18 cellular contexts compared by ENCODE assay signal in genomic region chr1:78291872-78292271, GRCh38.
DNase-seq lines count a peak whose midpoint lies in the region; ATAC-seq, FAIRE-seq and TF ChIP-seq lines count a peak whose summit lies in the region.
"Had no signal": no experiment of that assay in that cellular context is flagged by ENCODE, and none has a peak within 500 bp of the region (broad histone marks: within the 10 kb centered on the region; RNA-seq: fewer than 3 reads in every experiment).

No MANE protein-coding gene starts in this region.

- H3K27me3 ChIP-seq in breast epithelium (no peaks in the 10 kb centered on the region), mammary epithelial cell (ENCODE audit: insufficient read depth, low read length) (no peaks in the 10 kb centered on the region), astrocyte (ENCODE audit: insufficient read depth, low read length) (no peaks in the 10 kb centered on the region), mesenchymal stem cell (ENCODE audit: control insufficient read depth in 1 of 2, insufficient read depth in 1 of 2, low read length in 2 of 2) (no peaks in the 10 kb centered on the region), tibial artery (no peaks in the 10 kb centered on the region)
- H3K27me3 ChIP-seq: BLaER1 treated with 17β-estradiol and CSF1 and Interleukin-3, amounts not matched to agents 10 nM and 100 nM had no signal

- H2BK5ac ChIP-seq in mesenchymal stem cell (ENCODE audit: low read depth, low read length, poor library complexity, severe bottlenecking), result no peak overlapping the region

- dilution Hi-C loops in mammary epithelial cell (cut with HindIII; ENCODE audit: low sequenced_read_pairs), result no loop called here

- TF ChIP-seq POLR2A in breast epithelium (IDR thresholded peaks at IDR 0.05), result no peak

- H3K4me1 ChIP-seq in breast epithelium, result no peaks in the 10 kb centered on the region
- H3K4me1 ChIP-seq in mammary epithelial cell (ENCODE audit: insufficient read depth, low read length), result peaks cover under 1% of the 10 kb centered on the region
- H3K4me1 ChIP-seq in astrocyte (ENCODE audit: insufficient read depth, low read length), result peaks cover 1% of the 10 kb centered on the region
- H3K4me1 ChIP-seq in mesenchymal stem cell (ENCODE audit: control insufficient read depth, insufficient read depth, low read depth, low read length), result no peaks in the 10 kb centered on the region
- no peaks in the 10 kb centered on the region for H3K4me1 ChIP-seq in tibial artery
- H3K4me1 ChIP-seq: HAP-1 had no signal

- no peak overlapping the region for H2BK120ac ChIP-seq in mesenchymal stem cell (ENCODE audit: low read depth, low read length)

- no peak overlapping the region for H4K91ac ChIP-seq in mesenchymal stem cell (ENCODE audit: low read length)

- no peak overlapping the region for H3K9ac ChIP-seq in mammary epithelial cell (ENCODE audit: insufficient read depth, low read length)
- no peak overlapping the region for H3K9ac ChIP-seq in astrocyte (ENCODE audit: low read length)
- peak overlapping the region; percentile 70 for H3K9ac ChIP-seq in mesenchymal stem cell (ENCODE audit: low read length)
- H3K9ac ChIP-seq: BLaER1 treated with 17β-estradiol and CSF1 and Interleukin-3, amounts not matched to agents 10 nM and 100 nM had no signal

- no peak overlapping the region for H4K8ac ChIP-seq in mesenchymal stem cell (ENCODE audit: low read length)

- CTCF ChIA-PET in mammary epithelial cell (lab: Charles Lee; ENCODE audit: low non-redundant PET), result no interaction called here

- no peak overlapping the region for H2AK5ac ChIP-seq in mesenchymal stem cell (ENCODE audit: low read length, severe bottlenecking)

- H3K9me3 ChIP-seq in breast epithelium (no peaks in the 10 kb centered on the region), mammary epithelial cell (replicated peaks; ENCODE audit: insufficient read depth, low read length) (no peaks in the 10 kb centered on the region), astrocyte (ENCODE audit: insufficient read depth, low read depth, low read length) (no peaks in the 10 kb centered on the region), mesenchymal stem cell (ENCODE audit: control insufficient read depth, low read length) (no peaks in the 10 kb centered on the region), tibial artery (no peaks in the 10 kb centered on the region)
- H3K9me3 ChIP-seq: BLaER1 treated with 17β-estradiol and CSF1 and Interleukin-3, amounts not matched to agents 10 nM and 100 nM; HAP-1 had no signal

- no peak for ATAC-seq in GM19467 (IDR thresholded peaks at IDR 0.05; ENCODE audit: unreplicated experiment)
- ATAC-seq in HG02981 (IDR thresholded peaks at IDR 0.05; ENCODE audit: unreplicated experiment), result no peak
- ATAC-seq: HepG2 had no signal

- no peak overlapping the region for H3K4ac ChIP-seq in mesenchymal stem cell (ENCODE audit: low read depth in 1 of 2, low read length in 2 of 2)

- H3K27me3 Mint-ChIP-seq in astrocyte (ENCODE audit: low read depth, unreplicated experiment), result peaks cover 2% of the 10 kb centered on the region
- H3K27me3 Mint-ChIP-seq: CD4-positive, CD25-positive, alpha-beta regulatory T cell had no signal

- H2AFZ ChIP-seq in mammary epithelial cell (ENCODE audit: low read depth, low read length) (no peak overlapping the region), astrocyte (ENCODE audit: low read depth, low read length) (no peak overlapping the region), mesenchymal stem cell (ENCODE audit: low read depth, low read length) (no peak overlapping the region)

- DNase-seq in breast epithelium (ENCODE audit: low spot score in 2 of 2) (no peak), mammary epithelial cell (no peak), astrocyte (ENCODE audit: low read depth) (no peak), mesenchymal stem cell (no peak), NCI-H524 treated with DMSO at 0.1 percent for 48 hours (lab: John Stamatoyannopoulos, UW) (no peak), tibial artery (no peak)
- DNase-seq: ACHN; CD4-positive, CD25-positive, alpha-beta regulatory T cell; DMS79 treated with DMSO at 0.1 percent for 48 hours had no signal

- TF ChIP-seq CTCF in breast epithelium (IDR thresholded peaks at IDR 0.05), result no peak
- TF ChIP-seq CTCF in mammary epithelial cell (conservative IDR thresholded peaks at IDR 0.05 in 1 of 2, IDR thresholded peaks at IDR 0.05 in 1 of 2; ENCODE audit: extremely low read depth in 1 of 2, insufficient read depth in 1 of 2, low read depth in 1 of 2, low read length in 2 of 2), result no peak
- TF ChIP-seq CTCF in astrocyte (IDR thresholded peaks at IDR 0.05; ENCODE audit: insufficient read depth, low read depth, low read length), result no peak
- TF ChIP-seq CTCF in tibial artery (IDR thresholded peaks at IDR 0.05), result no peak

- intact Hi-C loops in breast epithelium (cut with DNase I; ENCODE audit: low total_unique reads) (no loop called here), mammary epithelial cell (cut with micrococcal nuclease) (no loop called here), tibial artery (cut with DNase I; ENCODE audit: low total_unique reads) (no loop called here)

- H2BK12ac ChIP-seq in mesenchymal stem cell (ENCODE audit: low read length in 2 of 2), result no peak overlapping the region

- H3K4me3 Mint-ChIP-seq in astrocyte (ENCODE audit: unreplicated experiment), result no peak overlapping the region
- H3K4me3 Mint-ChIP-seq: CD4-positive, CD25-positive, alpha-beta regulatory T cell had no signal

- FAIRE-seq in astrocyte (lab: Jason Lieb, UNC), result peak; percentile 55
- FAIRE-seq: G401.6, GM12891, H1, HepG2, HTR-8/SVneo had no signal

- H2BK15ac ChIP-seq in mesenchymal stem cell (ENCODE audit: low read depth, poor library complexity, severe bottlenecking), result no peak overlapping the region

- no peak overlapping the region for H3K4me3 ChIP-seq in breast epithelium
- H3K4me3 ChIP-seq in mammary epithelial cell (replicated peaks in 1 of 3; ENCODE audit: insufficient read depth in 1 of 3, low read depth in 2 of 3, low read length in 3 of 3), result no peak overlapping the region
- H3K4me3 ChIP-seq in astrocyte (ENCODE audit: insufficient read depth, low read depth, low read length), result no peak overlapping the region
- peak overlapping the region in 1 of 2 experiments; percentile 44 for H3K4me3 ChIP-seq in mesenchymal stem cell (ENCODE audit: insufficient read depth in 1 of 2, low read depth in 1 of 2, low read length in 2 of 2)
- H3K4me3 ChIP-seq in tibial artery, result no peak overlapping the region
- H3K4me3 ChIP-seq: BLaER1 treated with 17β-estradiol and CSF1 and Interleukin-3, amounts not matched to agents 10 nM and 100 nM; HAP-1 had no signal

- in situ Hi-C loops in mammary epithelial cell (cut with MboI; ENCODE audit: low sequenced_read_pairs in 2 of 2), result no loop called here

- H3K36me3 Mint-ChIP-seq in astrocyte (ENCODE audit: low read depth, unreplicated experiment), result no peaks in the 10 kb centered on the region
- H3K36me3 Mint-ChIP-seq: CD4-positive, CD25-positive, alpha-beta regulatory T cell had no signal

- H3K9me3 Mint-ChIP-seq in astrocyte (ENCODE audit: unreplicated experiment), result no peaks in the 10 kb centered on the region

- H4K20me1 ChIP-seq in mammary epithelial cell (ENCODE audit: insufficient read depth, low read length), result no peaks in the 10 kb centered on the region
- H4K20me1 ChIP-seq in astrocyte (ENCODE audit: insufficient read depth, low read length), result no peaks in the 10 kb centered on the region
- H4K20me1 ChIP-seq: BLaER1 treated with 17β-estradiol and CSF1 and Interleukin-3, amounts not matched to agents 10 nM and 100 nM had no signal

- H3K18ac ChIP-seq in mesenchymal stem cell (ENCODE audit: low read depth in 1 of 2, low read length in 2 of 2), result no peak overlapping the region

- no TSS peak for BruUV-seq in mammary epithelial cell (replicated peaks; lab: Mats Ljungman, UMichigan)

- H3K14ac ChIP-seq in mesenchymal stem cell (ENCODE audit: low read length in 2 of 2), result no peak overlapping the region

- peak overlapping the region; percentile 26 to 45 for H3K27ac ChIP-seq in breast epithelium
- H3K27ac ChIP-seq in mammary epithelial cell (ENCODE audit: insufficient read depth, low read depth, low read length), result no peak overlapping the region
- no peak overlapping the region for H3K27ac ChIP-seq in astrocyte (ENCODE audit: low read depth, low read length)
- H3K27ac ChIP-seq in mesenchymal stem cell (ENCODE audit: low read length, poor library complexity, severe bottlenecking), result no peak overlapping the region
- no peak overlapping the region for H3K27ac ChIP-seq in tibial artery

- H3K4me2 ChIP-seq in mammary epithelial cell (ENCODE audit: insufficient read depth, low read depth, low read length), result no peak overlapping the region
- H3K4me2 ChIP-seq in astrocyte (ENCODE audit: low read length), result no peak overlapping the region
- no peak overlapping the region for H3K4me2 ChIP-seq in mesenchymal stem cell (ENCODE audit: low read length, poor library complexity, severe bottlenecking)

- no peaks in the 10 kb centered on the region for H3K79me1 ChIP-seq in mesenchymal stem cell (replicated peaks; ENCODE audit: low read length, poor library complexity, severe bottlenecking)

- no peak overlapping the region for H3K27ac Mint-ChIP-seq in astrocyte (ENCODE audit: unreplicated experiment)
- H3K27ac Mint-ChIP-seq: CD4-positive, CD25-positive, alpha-beta regulatory T cell had no signal

- H3K79me2 ChIP-seq in mammary epithelial cell (ENCODE audit: insufficient read depth, low read length) (no peaks in the 10 kb centered on the region), astrocyte (ENCODE audit: insufficient read depth, low read length) (no peaks in the 10 kb centered on the region)

- no peaks in the 10 kb centered on the region for H3K36me3 ChIP-seq in breast epithelium
- H3K36me3 ChIP-seq in mammary epithelial cell (ENCODE audit: insufficient read depth, low read length), result no peaks in the 10 kb centered on the region
- H3K36me3 ChIP-seq in astrocyte (ENCODE audit: insufficient read depth, low read length), result no peaks in the 10 kb centered on the region
- H3K36me3 ChIP-seq in mesenchymal stem cell (ENCODE audit: control insufficient read depth in 1 of 2, insufficient read depth in 2 of 2, low read depth in 1 of 2, low read length in 2 of 2), result no peaks in the 10 kb centered on the region
- no peaks in the 10 kb centered on the region for H3K36me3 ChIP-seq in tibial artery
- H3K36me3 ChIP-seq: BLaER1 treated with 17β-estradiol and CSF1 and Interleukin-3, amounts not matched to agents 10 nM and 100 nM; HAP-1 had no signal

- H3K23ac ChIP-seq in mesenchymal stem cell (ENCODE audit: low read length in 2 of 2), result no peak overlapping the region

- H3K4me1 Mint-ChIP-seq in astrocyte (ENCODE audit: low read depth, unreplicated experiment), result no peaks in the 10 kb centered on the region
- H3K4me1 Mint-ChIP-seq: CD4-positive, CD25-positive, alpha-beta regulatory T cell had no signal

Comparison
In these comparisons a context has a peak if more than half of its experiments do, and no peak if none do; other contexts are left out.
1. H3K27ac ChIP-seq: peak in breast epithelium (2 of 2); none in mammary epithelial cell (single experiment), astrocyte (single experiment), mesenchymal stem cell (single experiment) and tibial artery (0 of 2).